Comparison of ENCODE assay signal across 23 cellular contexts in genomic region chr18:7743256-7743655, GRCh38.
"Had no signal": no experiment of that assay in that cellular context is flagged by ENCODE, and none has a peak within 500 bp of the region (broad histone marks: within the 10 kb centered on the region; RNA-seq: fewer than 3 reads in every experiment).

No MANE protein-coding gene starts in this region.

- H3K36me3 Mint-ChIP-seq: memory B cell; natural killer cell; stimulated activated memory B cell treated with anti-CD40 and anti-IgM and Interleukin-4, amounts not matched to agents 10 μg/mL and 1 μg/mL and 100 μg/mL, for 72 hours had no signal

- H2AFZ ChIP-seq: hepatocyte, neural progenitor cell had no signal

- H3K9ac ChIP-seq: neural progenitor cell had no signal

- H3K4me3 Mint-ChIP-seq: central memory CD8-positive, alpha-beta T cell; memory B cell; mesothelial cell of epicardium; natural killer cell; neural progenitor cell; stimulated activated memory B cell treated with anti-CD40 and anti-IgM and Interleukin-4, amounts not matched to agents 10 μg/mL and 1 μg/mL and 100 μg/mL, for 72 hours; stimulated activated naive CD8-positive, alpha-beta T cell treated with anti-CD3 and anti-CD28 coated beads, Interleukin-15, Interleukin-2, amounts not matched to agents 100 ng/mL and 50 ng/mL, for 24 hours had no signal

- H3K4me3 ChIP-seq: esophagus muscularis mucosa, hepatocyte, neural progenitor cell, ovary, right atrium auricular region, spleen, thoracic aorta had no signal

- H3K36me3 ChIP-seq: esophagus muscularis mucosa, neural progenitor cell, ovary, right atrium auricular region, spleen, thoracic aorta had no signal

- H3K4me1 Mint-ChIP-seq: central memory CD8-positive, alpha-beta T cell; memory B cell; natural killer cell; stimulated activated memory B cell treated with anti-CD40 and anti-IgM and Interleukin-4, amounts not matched to agents 10 μg/mL and 1 μg/mL and 100 μg/mL, for 72 hours had no signal

- H3K27ac Mint-ChIP-seq: memory B cell; mesothelial cell of epicardium; natural killer cell; neural progenitor cell; stimulated activated memory B cell treated with anti-CD40 and anti-IgM and Interleukin-4, amounts not matched to agents 10 μg/mL and 1 μg/mL and 100 μg/mL, for 72 hours; stimulated activated naive CD8-positive, alpha-beta T cell treated with anti-CD3 and anti-CD28 coated beads, Interleukin-15, Interleukin-2, amounts not matched to agents 100 ng/mL and 50 ng/mL, for 24 hours had no signal

- H3K27me3 ChIP-seq: esophagus muscularis mucosa, foreskin keratinocyte, hepatocyte, neural progenitor cell, ovary, right atrium auricular region, spleen had no signal

- H3K27ac ChIP-seq: epithelial cell of prostate, foreskin keratinocyte, hepatocyte, neural progenitor cell, ovary, spleen had no signal

- DNase-seq: effector memory CD4-positive, alpha-beta T cell; foreskin keratinocyte; kidney glomerular epithelial cell; natural killer cell; nucleus accumbens; ovary; spleen; stimulated activated CD4-positive, alpha-beta T cell treated with anti-CD3 and anti-CD28 coated beads, Interleukin-15, amount 100 ng/mL, for 24 hours; stimulated activated CD4-positive, alpha-beta T cell treated with anti-CD3 and anti-CD28 coated beads, Interleukin-1b, Interleukin-23, amount 100 ng/mL, for 48 hours; stimulated activated CD4-positive, alpha-beta T cell treated with anti-CD3 and anti-CD28 coated beads, Interleukin-4, amount 100 ng/mL, for 24 hours; substantia nigra; trophoblast cell had no signal

- H3K4me1 ChIP-seq: foreskin keratinocyte had no signal

- H3K4me2 ChIP-seq: hepatocyte, neural progenitor cell had no signal

- H3K9me3 ChIP-seq: esophagus muscularis mucosa, ovary had no signal

- H3K27me3 Mint-ChIP-seq: central memory CD8-positive, alpha-beta T cell; memory B cell; stimulated activated memory B cell treated with anti-CD40 and anti-IgM and Interleukin-4, amounts not matched to agents 10 μg/mL and 1 μg/mL and 100 μg/mL, for 72 hours; stimulated activated naive CD8-positive, alpha-beta T cell treated with anti-CD3 and anti-CD28 coated beads, Interleukin-15, Interleukin-2, amounts not matched to agents 100 ng/mL and 50 ng/mL, for 24 hours had no signal

- ATAC-seq: foreskin keratinocyte; natural killer cell; stimulated activated memory B cell treated with anti-CD40 and anti-IgM and Interleukin-4, amounts not matched to agents 10 μg/mL and 1 μg/mL and 100 μg/mL, for 72 hours had no signal
